In the genomic region with DNA sequence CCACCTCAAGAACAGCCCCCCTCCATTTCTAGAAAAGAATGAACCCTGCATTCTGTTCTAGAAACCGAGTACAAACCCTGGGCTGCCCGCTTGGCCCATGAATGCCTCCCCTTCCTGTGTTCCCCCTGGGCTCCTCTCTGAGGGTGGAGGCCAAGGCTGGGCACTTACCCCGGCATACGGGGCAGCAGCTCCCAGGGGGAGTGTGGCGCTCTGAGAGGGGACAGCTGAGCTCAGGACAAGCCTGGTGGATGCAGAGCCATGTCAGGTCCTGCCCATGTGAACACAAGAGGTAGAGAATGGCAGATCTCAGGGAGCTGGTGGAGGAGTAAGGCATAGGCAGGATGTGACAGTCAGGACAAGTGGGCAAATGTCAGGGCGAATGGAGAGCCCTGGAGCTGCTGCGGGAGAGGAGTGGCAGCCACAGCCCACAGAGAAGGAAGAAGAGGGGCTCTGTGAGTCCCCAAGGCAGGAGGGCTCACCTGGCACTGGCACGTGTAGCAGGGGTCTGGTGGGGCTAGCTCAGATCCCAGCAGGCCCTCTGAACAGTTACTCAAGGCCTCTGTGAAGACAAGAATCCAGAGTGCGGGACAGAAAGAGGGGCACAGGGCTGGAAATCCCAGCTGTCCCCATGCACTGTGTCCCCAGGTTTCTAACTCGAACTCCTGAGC, we compare ENCODE assay signal across 17 cellular contexts. TPM values are rescaled to one million over a fixed set of nuclear protein-coding genes. Genes with fewer than 3 reads are reported as not detected.
"Had no signal": no experiment of that assay in that cellular context is flagged by ENCODE, and none has a peak within 500 bp of the region (broad histone marks: within the 10 kb centered on the region; RNA-seq: fewer than 3 reads in every experiment).

No MANE protein-coding gene starts in this region.

- ATAC-seq: foreskin keratinocyte; natural killer cell treated with Interleukin-12 subunit alpha and Interleukin-12 subunit beta and Interleukin-15 and Interleukin-18, amount 100 ng/mL, for 72 hours; right cardiac atrium; stimulated activated naive CD8-positive, alpha-beta T cell treated with anti-CD3 and anti-CD28 coated beads, Interleukin-15, amount 100 ng/mL, for 72 hours had no signal

- H3K4me3 ChIP-seq: prostate gland, suprapubic skin, transverse colon, vagina had no signal

- H3K36me3 Mint-ChIP-seq: activated naive CD4-positive, alpha-beta T cell treated with anti-CD3 and anti-CD28 coated beads, Interleukin-2, amount 50 U/mL, for 24 hours; natural killer cell treated with Interleukin-12 subunit alpha and Interleukin-12 subunit beta and Interleukin-15 and Interleukin-18, amount 100 ng/mL, for 72 hours had no signal

- H3K36me3 ChIP-seq: prostate gland, suprapubic skin, transverse colon, vagina had no signal

- H3K27ac Mint-ChIP-seq: activated naive CD4-positive, alpha-beta T cell treated with anti-CD3 and anti-CD28 coated beads, Interleukin-2, amount 50 U/mL, for 24 hours; endodermal cell; natural killer cell treated with Interleukin-12 subunit alpha and Interleukin-12 subunit beta and Interleukin-15 and Interleukin-18, amount 100 ng/mL, for 72 hours; T-helper 1 cell treated with Interleukin-12 subunit alpha and Interleukin-12 subunit beta and Interleukin-4 antibody, amounts not matched to agents 30 μg/mL and 1 μg/mL, for 36 hours had no signal

- H3K4me1 Mint-ChIP-seq: stimulated activated naive CD8-positive, alpha-beta T cell treated with anti-CD3 and anti-CD28 coated beads, Interleukin-15, amount 100 ng/mL, for 72 hours had no signal

- H3K4me1 ChIP-seq: foreskin keratinocyte, prostate gland, suprapubic skin, vagina had no signal

- H3K27me3 ChIP-seq: foreskin keratinocyte, suprapubic skin, transverse colon, vagina had no signal

- DNase-seq: activated CD4-positive, alpha-beta T cell treated with anti-CD3 and anti-CD28 coated beads, Interleukin-2, amount 50 U/mL, for 4 hours; activated gamma-delta T cell; endodermal cell; foreskin keratinocyte; hypothalamus; mesenchymal stem cell; occipital lobe; stimulated activated naive CD8-positive, alpha-beta T cell treated with anti-CD3 and anti-CD28 coated beads, Interleukin-15, amount 100 ng/mL, for 72 hours; transverse colon had no signal

- H3K9me3 ChIP-seq: prostate gland, suprapubic skin, transverse colon, vagina had no signal

- H3K27ac ChIP-seq: foreskin keratinocyte, prostate gland, suprapubic skin, transverse colon, vagina had no signal

- H3K4me3 Mint-ChIP-seq: activated naive CD4-positive, alpha-beta T cell treated with anti-CD3 and anti-CD28 coated beads, Interleukin-2, amount 50 U/mL, for 24 hours; endodermal cell; natural killer cell treated with Interleukin-12 subunit alpha and Interleukin-12 subunit beta and Interleukin-15 and Interleukin-18, amount 100 ng/mL, for 72 hours; stimulated activated naive CD8-positive, alpha-beta T cell treated with anti-CD3 and anti-CD28 coated beads, Interleukin-15, amount 100 ng/mL, for 72 hours; T-helper 1 cell treated with Interleukin-12 subunit alpha and Interleukin-12 subunit beta and Interleukin-4 antibody, amounts not matched to agents 30 μg/mL and 1 μg/mL, for 36 hours had no signal

RNA-seq across cellular contexts. Expression of a gene that starts 28.9 kb away (rescaled TPM):
- total RNA-seq: foreskin keratinocyte had no signal

RNA-seq across cellular contexts. Expression of a gene that starts 51.4 kb away (rescaled TPM):
- total RNA-seq: natural killer cell treated with Interleukin-12 subunit alpha and Interleukin-12 subunit beta and Interleukin-15 and Interleukin-18, amount 100 ng/mL, for 72 hours had no signal

RNA-seq across cellular contexts. Expression of a gene that starts 56.1 kb away (rescaled TPM):
- polyA plus RNA-seq: fibroblast of lung had no signal
